ENCODE assay signal across 1 cellular context in the genomic region with DNA sequence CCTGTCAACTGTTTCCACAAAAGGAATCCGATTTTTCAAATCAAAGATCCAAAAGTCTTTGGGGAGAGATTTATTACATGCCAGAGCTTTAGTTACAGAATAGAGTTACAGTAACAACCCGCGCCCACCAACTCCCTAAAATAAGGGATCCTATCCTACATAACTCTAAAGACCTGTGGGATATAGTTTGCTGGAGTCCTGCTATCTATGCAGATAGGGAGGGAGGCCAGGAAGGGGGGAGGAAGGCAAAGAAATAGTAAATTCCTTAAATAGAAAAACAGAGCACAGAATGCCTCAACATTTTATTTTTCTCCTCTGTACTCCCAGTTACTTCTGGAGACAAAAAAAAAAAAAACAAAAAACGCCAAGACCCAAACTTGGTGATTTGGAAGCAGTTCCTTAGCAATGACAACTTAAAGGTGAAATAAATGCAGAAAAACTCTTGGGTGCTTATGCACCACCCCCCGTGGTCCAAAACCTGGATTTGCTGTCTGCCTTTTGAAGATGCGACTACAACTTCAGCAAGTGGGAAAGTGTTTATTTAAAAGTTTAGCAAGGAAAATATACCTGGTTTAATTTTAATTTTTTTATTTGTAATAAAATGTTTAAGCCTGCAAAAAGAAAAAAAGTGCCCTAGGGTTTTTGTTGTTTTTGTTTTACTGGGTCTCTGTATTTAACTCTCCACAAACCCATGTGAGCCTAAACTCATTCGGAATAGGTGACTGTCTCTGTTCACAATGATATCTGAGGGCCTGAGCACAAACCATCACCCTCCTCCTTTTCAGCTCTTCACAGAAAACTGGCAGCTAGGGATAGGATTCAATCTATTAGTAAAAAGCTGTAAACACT.
TF ChIP-seq lines count a peak whose summit lies in the region.

No MANE protein-coding gene starts in this region.

TF ChIP-seq in H1, 55 proteins besides CTCF, POLR2A, EP300 and RAD21:
- TF ChIP-seq, protein P1, sequence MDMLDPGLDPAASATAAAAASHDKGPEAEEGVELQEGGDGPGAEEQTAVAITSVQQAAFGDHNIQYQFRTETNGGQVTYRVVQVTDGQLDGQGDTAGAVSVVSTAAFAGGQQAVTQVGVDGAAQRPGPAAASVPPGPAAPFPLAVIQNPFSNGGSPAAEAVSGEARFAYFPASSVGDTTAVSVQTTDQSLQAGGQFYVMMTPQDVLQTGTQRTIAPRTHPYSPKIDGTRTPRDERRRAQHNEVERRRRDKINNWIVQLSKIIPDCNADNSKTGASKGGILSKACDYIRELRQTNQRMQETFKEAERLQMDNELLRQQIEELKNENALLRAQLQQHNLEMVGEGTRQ (IDR thresholded peaks at IDR 0.05; ENCODE audit: low read length), result no peak
- TF ChIP-seq JUN (IDR thresholded peaks at IDR 0.05; ENCODE audit: low read depth, low read length) (no peak), SP1 (IDR thresholded peaks at IDR 0.05; ENCODE audit: low read depth, low read length) (no peak), PHF8 (conservative IDR thresholded peaks at IDR 0.05; ENCODE audit: low read depth, low read length) (no peak), NANOG (IDR thresholded peaks at IDR 0.05; ENCODE audit: insufficient read depth, low read depth, low read length, poor library complexity, severe bottlenecking) (no peak), CTBP2 (IDR thresholded peaks at IDR 0.05; ENCODE audit: borderline replicate concordance, insufficient read depth, insufficient read length, low read length) (no peak), SIRT6 (IDR thresholded peaks at IDR 0.05; ENCODE audit: low read length) (no peak), HDAC6 (IDR thresholded peaks at IDR 0.05; ENCODE audit: low read depth, low read length) (no peak), HDAC2 (IDR thresholded peaks at IDR 0.05; ENCODE audit: borderline replicate concordance in 1 of 2, low read depth in 2 of 2, low read length in 2 of 2) (no peak), ASH2L (IDR thresholded peaks at IDR 0.05; ENCODE audit: low read length) (no peak), EZH2 (IDR thresholded peaks at IDR 0.05; ENCODE audit: low read depth, low read length, severe bottlenecking) (no peak), SAP30 (IDR thresholded peaks at IDR 0.05; ENCODE audit: insufficient read depth, insufficient replicate concordance, low read length) (no peak), SRF (IDR thresholded peaks at IDR 0.05; ENCODE audit: low read depth, low read length) (no peak), KDM4A (IDR thresholded peaks at IDR 0.05; ENCODE audit: low read depth, low read length, severe bottlenecking) (no peak), SUZ12 (IDR thresholded peaks at IDR 0.05; ENCODE audit: low read length) (no peak)
TF ChIP-seq in H1: peak in this region for 0.
